ENCODE assay signal across 24 cellular contexts in the genomic region with DNA sequence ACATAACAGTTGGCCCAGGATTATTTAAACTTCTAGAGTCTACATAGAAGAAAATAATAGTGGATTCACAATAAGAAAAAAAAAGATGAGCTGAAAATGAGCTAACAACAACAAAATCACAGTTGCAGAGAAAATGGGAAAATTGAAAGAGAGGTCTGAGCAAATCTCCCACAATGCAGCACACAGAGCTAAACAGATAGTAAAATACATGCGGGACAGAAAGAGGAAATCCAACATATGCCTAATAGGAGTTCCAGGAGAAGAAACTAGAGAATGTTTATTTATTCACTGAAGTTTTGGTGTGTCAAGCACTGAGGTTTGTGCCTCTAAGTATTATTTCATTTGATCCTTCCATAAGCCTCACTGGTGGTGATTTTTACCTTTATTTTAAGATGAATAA.
"Had no signal": no experiment of that assay in that cellular context is flagged by ENCODE, and none has a peak within 500 bp of the region (broad histone marks: within the 10 kb centered on the region; RNA-seq: fewer than 3 reads in every experiment).

No MANE protein-coding gene starts in this region.

- H3K9me3 ChIP-seq: stomach, suprapubic skin, testis, thoracic aorta, thyroid gland, tibial artery, tibial nerve, transverse colon, upper lobe of left lung, upper lobe of right lung, uterus, vagina had no signal

- H3K4me3 ChIP-seq: stomach, suprapubic skin, testis, thoracic aorta, thyroid gland, tibial artery, tibial nerve, transverse colon, upper lobe of left lung, upper lobe of right lung, uterus, vagina had no signal

- DNase-seq: stimulated activated CD4-positive, alpha-beta T cell treated with anti-CD3 and anti-CD28 coated beads, Interleukin-2, amount 100 ng/mL, for 48 hours; stimulated activated CD4-positive, alpha-beta T cell treated with anti-CD3 and anti-CD28 coated beads, Interleukin-4, amount 100 ng/mL, for 1 hour; stimulated activated CD4-positive, alpha-beta T cell treated with anti-CD3 and anti-CD28 coated beads, Interleukin-4, amount 100 ng/mL, for 24 hours; stimulated activated CD4-positive, alpha-beta T cell treated with anti-CD3 and anti-CD28 coated beads, Interleukin-4, amount 100 ng/mL, for 4 hours; stimulated activated CD8-positive, alpha-beta memory T cell treated with anti-CD3 and anti-CD28 coated beads, Interleukin-4, amount 100 ng/mL, for 48 hours; stimulated activated naive B cell treated with anti-CD40 and anti-IgM and Interleukin-4, amounts not matched to agents 10 μg/mL and 1 μg/mL and 100 μg/mL, for 72 hours; stimulated activated naive CD4-positive, alpha-beta T cell; stimulated activated naive CD4-positive, alpha-beta T cell treated with Interleukin-2 at 50 U/mL for 16 hours; stimulated activated naive CD8-positive, alpha-beta T cell treated with anti-CD3 and anti-CD28 coated beads, Interleukin-15, amount 100 ng/mL, for 72 hours; stimulated activated naive CD8-positive, alpha-beta T cell treated with anti-CD3 and anti-CD28 coated beads, Interleukin-15, Interleukin-2, amounts not matched to agents 100 U/mL and 50 U/mL, for 24 hours; stomach; substantia nigra; testis; thyroid gland; tibial artery; transverse colon; trophoblast cell; upper lobe of left lung; upper lobe of right lung; uterus had no signal

- H3K27ac ChIP-seq: stomach, suprapubic skin, testis, thoracic aorta, thyroid gland, tibial artery, tibial nerve, transverse colon, upper lobe of left lung, upper lobe of right lung, uterus, vagina had no signal

- H3K27me3 ChIP-seq: stomach, suprapubic skin, testis, thyroid gland, tibial artery, tibial nerve, transverse colon, upper lobe of left lung, upper lobe of right lung, uterus, vagina had no signal

- H3K4me1 ChIP-seq: suprapubic skin, testis, thyroid gland, tibial artery, tibial nerve, transverse colon, upper lobe of left lung, upper lobe of right lung, uterus had no signal

- H3K36me3 ChIP-seq: stomach, suprapubic skin, thoracic aorta, thyroid gland, tibial artery, tibial nerve, transverse colon, upper lobe of left lung, upper lobe of right lung, uterus, vagina had no signal
